15 cellular contexts compared by ENCODE assay signal in genomic region chrX:42398967-42399631, GRCh38.
DNase-seq lines count a peak whose midpoint lies in the region; ATAC-seq, FAIRE-seq and TF ChIP-seq lines count a peak whose summit lies in the region.
"Had no signal": no experiment of that assay in that cellular context is flagged by ENCODE, and none has a peak within 500 bp of the region (broad histone marks: within the 10 kb centered on the region; RNA-seq: fewer than 3 reads in every experiment).

No MANE protein-coding gene starts in this region.

- 88% methylated on average over 7 of the region's 8 CpGs; no CpG with 5 or more reads in 1 of the 2 experiments for WGBS in H1 (ENCODE audit: extremely low coverage in 1 of 2, insufficient coverage in 1 of 2, insufficient read length in 1 of 2, insufficient replicate concordance in 2 of 2, low coverage in 1 of 2, low lambda C conversion rate in 2 of 2, missing lambda C conversion rate in 1 of 2), 2 experiments

- no peak overlapping the region for H2AK5ac ChIP-seq in H1 (ENCODE audit: low read depth, low read length)

- H2AFZ ChIP-seq in H1 (ENCODE audit: low read length), result no peak overlapping the region

- no peak overlapping the region for H3K4me3 ChIP-seq in H1 (ENCODE audit: extremely low read depth in 1 of 4, insufficient read depth in 2 of 4, low read depth in 3 of 4, low read length in 4 of 4)
- H3K4me3 ChIP-seq: left ventricle myocardium inferior had no signal

- H3K36me3 Mint-ChIP-seq in activated naive CD4-positive, alpha-beta T cell treated with anti-CD3 and anti-CD28 coated beads for 36 hours (ENCODE audit: low read depth), result no peaks in the 10 kb centered on the region
- H3K36me3 Mint-ChIP-seq in T-helper 17 cell (ENCODE audit: low read depth), result no peaks in the 10 kb centered on the region
- H3K36me3 Mint-ChIP-seq in stimulated activated effector memory CD8-positive, alpha-beta T cell treated with anti-CD3 and anti-CD28 coated beads, Interleukin-12 subunit alpha, Interleukin-12 subunit beta, amount 100 ng/mL, for 72 hours, result no peaks in the 10 kb centered on the region

- intact Hi-C loops in activated naive CD4-positive, alpha-beta T cell treated with anti-CD3 and anti-CD28 coated beads for 36 hours (cut with micrococcal nuclease), result no loop called here

- DNase-seq in activated naive CD4-positive, alpha-beta T cell treated with anti-CD3 and anti-CD28 coated beads for 36 hours, result peak; percentile 5
- DNase-seq in activated naive CD4-positive, alpha-beta T cell treated with anti-CD3 and anti-CD28 coated beads, Interleukin-2, amount 50 U/mL, for 16 hours, result no peak
- DNase-seq in T-helper 17 cell, result no peak
- no peak for DNase-seq in H1 (ENCODE audit: low read depth in 1 of 2, low spot score in 2 of 2)
- no peak for DNase-seq in stimulated activated effector memory CD8-positive, alpha-beta T cell treated with anti-CD3 and anti-CD28 coated beads, Interleukin-12 subunit alpha, Interleukin-12 subunit beta, amount 100 ng/mL, for 72 hours (ENCODE audit: low spot score in 2 of 2)
- DNase-seq in NCI-H1436 treated with DMSO at 0.1 percent for 48 hours (lab: John Stamatoyannopoulos, UW), result no peak
- DNase-seq in HCEC 1CT, result no peak
- DNase-seq in mesenteric fat pad (ENCODE audit: low spot score), result no peak
- DNase-seq: effector CD8-positive, alpha-beta T cell; H9; left ventricle myocardium inferior; NCI-H2029; stimulated activated naive CD4-positive, alpha-beta T cell treated with Interleukin-2 at 50 U/mL for 16 hours had no signal

- no peak for TF ChIP-seq RAD21 in H1 (IDR thresholded peaks at IDR 0.05 in 1 of 2, conservative IDR thresholded peaks at IDR 0.05 in 1 of 2; ENCODE audit: low read depth in 2 of 2, low read length in 2 of 2)

- H3K27ac Mint-ChIP-seq in activated naive CD4-positive, alpha-beta T cell treated with anti-CD3 and anti-CD28 coated beads for 36 hours, result no peak overlapping the region
- H3K27ac Mint-ChIP-seq in T-helper 17 cell, result no peak overlapping the region
- H3K27ac Mint-ChIP-seq in stimulated activated effector memory CD8-positive, alpha-beta T cell treated with anti-CD3 and anti-CD28 coated beads, Interleukin-12 subunit alpha, Interleukin-12 subunit beta, amount 100 ng/mL, for 72 hours, result peak overlapping the region; percentile 74
- H3K27ac Mint-ChIP-seq: H9 had no signal

- H3K4me1 Mint-ChIP-seq in activated naive CD4-positive, alpha-beta T cell treated with anti-CD3 and anti-CD28 coated beads for 36 hours (ENCODE audit: low read depth), result peaks cover 13% of the 10 kb centered on the region
- peaks cover 12% of the 10 kb centered on the region for H3K4me1 Mint-ChIP-seq in T-helper 17 cell
- H3K4me1 Mint-ChIP-seq in stimulated activated effector memory CD8-positive, alpha-beta T cell treated with anti-CD3 and anti-CD28 coated beads, Interleukin-12 subunit alpha, Interleukin-12 subunit beta, amount 100 ng/mL, for 72 hours, result peaks cover 14% of the 10 kb centered on the region

- H2BK12ac ChIP-seq in H1 (ENCODE audit: low read depth, low read length), result no peak overlapping the region

- CTCF ChIA-PET in activated naive CD4-positive, alpha-beta T cell treated with anti-CD3 and anti-CD28 coated beads for 36 hours (lab: Charles Lee), result interaction anchor here (0.6 kb wide), 1 partner anchor 627 kb away, joined by 3 read pairs; no protein-coding TSS in a partner anchor
- CTCF ChIA-PET in H1 (lab: Charles Lee; ENCODE audit: partially characterized antibody), result interaction anchor here (0.9 kb wide), 1 partner anchor 1160 kb away, joined by 3 read pairs; no protein-coding TSS in a partner anchor

- H3K27me3 ChIP-seq in H1 (replicated peaks in 1 of 4; ENCODE audit: control insufficient read depth in 3 of 4, extremely low read depth in 1 of 4, insufficient read depth in 3 of 4, low read length in 3 of 4), result no peaks in the 10 kb centered on the region

- H3K79me2 ChIP-seq in H1 (ENCODE audit: control insufficient read depth in 1 of 2, insufficient read depth in 2 of 2, low read length in 2 of 2), result no peaks in the 10 kb centered on the region

- no peaks in the 10 kb centered on the region for H3K79me1 ChIP-seq in H1 (ENCODE audit: low read depth, low read length)

- H3K4me1 ChIP-seq in H1 (replicated peaks in 1 of 4; ENCODE audit: control insufficient read depth in 3 of 4, insufficient read depth in 4 of 4, low read length in 3 of 4), result no peaks in the 10 kb centered on the region
- H3K4me1 ChIP-seq: left ventricle myocardium inferior had no signal

- no peak overlapping the region for H4K91ac ChIP-seq in H1 (replicated peaks; ENCODE audit: insufficient read length, low read length)

- TF ChIP-seq EP300 in H1 (IDR thresholded peaks at IDR 0.05; ENCODE audit: borderline replicate concordance in 1 of 2, low read depth in 2 of 2, low read length in 2 of 2), result no peak

- H4K5ac ChIP-seq in H1 (ENCODE audit: insufficient read length, low read depth, low read length), result no peak overlapping the region

- no peak for TF ChIP-seq POLR2A in H1 (IDR thresholded peaks at IDR 0.05; ENCODE audit: control extremely low read depth in 1 of 2, low read depth in 2 of 2, low read length in 2 of 2)

- H3K9me3 ChIP-seq in T-helper 17 cell (ENCODE audit: control insufficient read depth, low read length, poor library complexity, severe bottlenecking) (no peaks in the 10 kb centered on the region), H1 (ENCODE audit: insufficient read depth in 2 of 2, low read depth in 1 of 2, low read length in 1 of 2) (no peaks in the 10 kb centered on the region)
- H3K9me3 ChIP-seq: left ventricle myocardium inferior had no signal

- H3K4me2 ChIP-seq in H1 (ENCODE audit: insufficient read depth in 1 of 2, low read depth in 2 of 2, low read length in 2 of 2), result no peak overlapping the region

- ATAC-seq in T-helper 17 cell, result no peak
- ATAC-seq in stimulated activated effector memory CD8-positive, alpha-beta T cell treated with anti-CD3 and anti-CD28 coated beads, Interleukin-12 subunit alpha, Interleukin-12 subunit beta, amount 100 ng/mL, for 72 hours, result peak; percentile 61

- peak; percentile 57 for FAIRE-seq in H1 (lab: Jason Lieb, UNC)
- FAIRE-seq: D721Med, urothelium cell line had no signal

- no peak overlapping the region for H3K23ac ChIP-seq in H1 (ENCODE audit: insufficient read length)

- no peak overlapping the region for H3K9ac ChIP-seq in H1 (replicated peaks in 1 of 4; ENCODE audit: extremely low read depth in 1 of 4, low read depth in 3 of 4, low read length in 3 of 4)

- H2BK15ac ChIP-seq in H1 (ENCODE audit: low read length), result no peak overlapping the region

- no peaks in the 10 kb centered on the region for H3K9me3 Mint-ChIP-seq in activated naive CD4-positive, alpha-beta T cell treated with anti-CD3 and anti-CD28 coated beads for 36 hours
- H3K9me3 Mint-ChIP-seq in stimulated activated effector memory CD8-positive, alpha-beta T cell treated with anti-CD3 and anti-CD28 coated beads, Interleukin-12 subunit alpha, Interleukin-12 subunit beta, amount 100 ng/mL, for 72 hours, result no peaks in the 10 kb centered on the region

- H3K4me3 Mint-ChIP-seq in activated naive CD4-positive, alpha-beta T cell treated with anti-CD3 and anti-CD28 coated beads for 36 hours, result no peak overlapping the region
- H3K4me3 Mint-ChIP-seq in T-helper 17 cell, result peak overlapping the region; percentile 25
- H3K4me3 Mint-ChIP-seq in stimulated activated effector memory CD8-positive, alpha-beta T cell treated with anti-CD3 and anti-CD28 coated beads, Interleukin-12 subunit alpha, Interleukin-12 subunit beta, amount 100 ng/mL, for 72 hours, result peak overlapping the region; percentile 54
- H3K4me3 Mint-ChIP-seq: H9 had no signal

- H3K27me3 Mint-ChIP-seq in activated naive CD4-positive, alpha-beta T cell treated with anti-CD3 and anti-CD28 coated beads for 36 hours (ENCODE audit: low read depth), result no peaks in the 10 kb centered on the region
- no peaks in the 10 kb centered on the region for H3K27me3 Mint-ChIP-seq in T-helper 17 cell

- H4K20me1 ChIP-seq in H1 (replicated peaks in 1 of 2; ENCODE audit: control insufficient read depth in 1 of 2, insufficient read depth in 2 of 2, low read length in 2 of 2), result no peaks in the 10 kb centered on the region

- no peak overlapping the region for H3K4ac ChIP-seq in H1 (replicated peaks; ENCODE audit: insufficient read length, low read depth, low read length)

- no peak for TF ChIP-seq CTCF in H1 (IDR thresholded peaks at IDR 0.05; ENCODE audit: control extremely low read depth in 1 of 3, insufficient read depth in 1 of 3, low read depth in 1 of 3, low read length in 3 of 3)

- H2BK5ac ChIP-seq in H1 (ENCODE audit: low read depth, low read length), result no peak overlapping the region

- H3K36me3 ChIP-seq in H1 (ENCODE audit: control insufficient read depth in 2 of 4, insufficient read depth in 4 of 4, low read length in 3 of 4), result no peaks in the 10 kb centered on the region
- H3K36me3 ChIP-seq: left ventricle myocardium inferior had no signal

- POLR2A ChIA-PET in H1 (lab: Charles Lee; ENCODE audit: partially characterized antibody), result no interaction called here

- no peaks in the 10 kb centered on the region for H3K23me2 ChIP-seq in H1 (ENCODE audit: low read depth, low read length)

- no peak overlapping the region for H3K18ac ChIP-seq in H1 (ENCODE audit: extremely low read depth, low read length)

- no peak overlapping the region for H3K27ac ChIP-seq in H1 (ENCODE audit: low read depth, low read length)
- H3K27ac ChIP-seq: left ventricle myocardium inferior had no signal

- no peak overlapping the region for H2BK120ac ChIP-seq in H1 (replicated peaks; ENCODE audit: low read depth, low read length)

- H3K14ac ChIP-seq in H1 (ENCODE audit: insufficient read length), result no peak overlapping the region

- H4K8ac ChIP-seq in H1 (ENCODE audit: extremely low read depth, insufficient read depth, low read length), result no peak overlapping the region

- no peak overlapping the region for H3K56ac ChIP-seq in H1 (replicated peaks; ENCODE audit: insufficient read length, low read depth, low read length)

- H2BK20ac ChIP-seq in H1 (ENCODE audit: low read length), result no peak overlapping the region

TF ChIP-seq in H1, 55 proteins besides CTCF, POLR2A, EP300 and RAD21:
- TF ChIP-seq E2F6 (IDR thresholded peaks at IDR 0.05) (no peak), MAFK (IDR thresholded peaks at IDR 0.05; ENCODE audit: low read depth, low read length) (no peak), SP1 (IDR thresholded peaks at IDR 0.05; ENCODE audit: low read depth, low read length) (no peak), RBBP5 (IDR thresholded peaks at IDR 0.05; ENCODE audit: borderline replicate concordance, low read depth, low read length) (no peak), YY1 (IDR thresholded peaks at IDR 0.05; ENCODE audit: low read depth, low read length) (no peak)
